Comparison of ENCODE assay signal across 8 cellular contexts in genomic region chr1:248858891-248859889, GRCh38. TPM values are rescaled to one million over a fixed set of nuclear protein-coding genes. Genes with fewer than 3 reads are reported as not detected.
DNase-seq lines count a peak whose midpoint lies in the region; ATAC-seq and TF ChIP-seq lines count a peak whose summit lies in the region.

A gene with protein sequence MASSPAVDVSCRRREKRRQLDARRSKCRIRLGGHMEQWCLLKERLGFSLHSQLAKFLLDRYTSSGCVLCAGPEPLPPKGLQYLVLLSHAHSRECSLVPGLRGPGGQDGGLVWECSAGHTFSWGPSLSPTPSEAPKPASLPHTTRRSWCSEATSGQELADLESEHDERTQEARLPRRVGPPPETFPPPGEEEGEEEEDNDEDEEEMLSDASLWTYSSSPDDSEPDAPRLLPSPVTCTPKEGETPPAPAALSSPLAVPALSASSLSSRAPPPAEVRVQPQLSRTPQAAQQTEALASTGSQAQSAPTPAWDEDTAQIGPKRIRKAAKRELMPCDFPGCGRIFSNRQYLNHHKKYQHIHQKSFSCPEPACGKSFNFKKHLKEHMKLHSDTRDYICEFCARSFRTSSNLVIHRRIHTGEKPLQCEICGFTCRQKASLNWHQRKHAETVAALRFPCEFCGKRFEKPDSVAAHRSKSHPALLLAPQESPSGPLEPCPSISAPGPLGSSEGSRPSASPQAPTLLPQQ (minus strand): TSS chr1:248859085. CDS start chr1:248858309, 776 bp downstream.

- TF ChIP-seq CTCF in AG09309 (IDR thresholded peaks at IDR 0.05; ENCODE audit: control insufficient read depth, insufficient read depth, low read depth, low read length, missing control alignments), result no peak
- TF ChIP-seq CTCF in activated B cell treated with CpG ODN at 0.5 μM for 24 hours (IDR thresholded peaks at IDR 0.05), result no peak
- no peak for TF ChIP-seq CTCF in cardiac fibroblast (IDR thresholded peaks at IDR 0.05; ENCODE audit: low read depth, low read length)

- H3K27me3 Mint-ChIP-seq in activated B cell treated with CpG ODN at 0.5 μM for 24 hours, result no peaks in the 10 kb centered on the region

- peak within 1 kb of the TSS; percentile 87 for H3K4me3 Mint-ChIP-seq in activated B cell treated with CpG ODN at 0.5 μM for 24 hours

- ATAC-seq in GM19025 (IDR thresholded peaks at IDR 0.05; ENCODE audit: low read depth, unreplicated experiment), result peak; percentile 69
- ATAC-seq in HG03280 (IDR thresholded peaks at IDR 0.05; ENCODE audit: unreplicated experiment), result peak; percentile 78
- ATAC-seq in activated B cell treated with CpG ODN at 0.5 μM for 24 hours (ENCODE audit: low read depth), result peak; percentile 88

- H3K4me1 Mint-ChIP-seq in activated B cell treated with CpG ODN at 0.5 μM for 24 hours, result peaks cover 55% of the 10 kb centered on the region

- H3K9me3 Mint-ChIP-seq in activated B cell treated with CpG ODN at 0.5 μM for 24 hours, result no peaks in the 10 kb centered on the region

- POLR2A ChIA-PET in activated B cell treated with CpG ODN at 0.5 μM for 24 hours (lab: Charles Lee), result interaction anchor here (0.7 to 7.1 kb wide), 9 partner anchors 9 to 57 kb away, joined by 4 to 250 read pairs (median 19); partner anchors contain the start of genes PGBD2, SH3BP5L and ZNF672

- DNase-seq in AG09309 (ENCODE audit: low read depth), result peak; percentile 75
- DNase-seq in NCI-H226, result peak; percentile 95
- DNase-seq in activated B cell treated with CpG ODN at 0.5 μM for 24 hours, result peak; percentile 97
- DNase-seq in cardiac fibroblast (ENCODE audit: low read depth in 2 of 2), result peak; percentile 98
- peak; percentile 97 for DNase-seq in inferior parietal cortex (ENCODE audit: extremely low spot score)
- peak; percentile 94 for DNase-seq in stimulated activated CD4-positive, alpha-beta T cell treated with anti-CD3 and anti-CD28 coated beads, Interleukin-12 subunit alpha, Interleukin-12 subunit beta, amount 100 ng/mL, for 24 hours (ENCODE audit: low read depth in 2 of 2)

- H3K4me3 ChIP-seq in AG09309 (ENCODE audit: control insufficient read depth, low read depth, low read length), result peak within 1 kb of the TSS; percentile 78
- peak within 1 kb of the TSS; percentile 72 to 76 for H3K4me3 ChIP-seq in cardiac fibroblast (replicated peaks in 1 of 2; ENCODE audit: low read depth in 2 of 2, low read length in 2 of 2)

- H3K27ac Mint-ChIP-seq in activated B cell treated with CpG ODN at 0.5 μM for 24 hours, result peak within 1 kb of the TSS; percentile 97

- H3K36me3 Mint-ChIP-seq in activated B cell treated with CpG ODN at 0.5 μM for 24 hours (ENCODE audit: low read depth), result peaks cover 17% of the 10 kb centered on the region

- intact Hi-C loops in activated B cell treated with CpG ODN at 0.5 μM for 24 hours (cut with micrococcal nuclease), result loop anchor here (1.0 kb wide), 5 partner anchors 14 to 237 kb away; partner anchors contain the start of genes PGBD2 and ZNF672

- CTCF ChIA-PET in activated B cell treated with CpG ODN at 0.5 μM for 24 hours (lab: Charles Lee), result interaction anchor here (0.8 to 3.2 kb wide), 11 partner anchors 15 to 54 kb away, joined by 3 to 31 read pairs (median 3); partner anchors contain the start of genes PGBD2, SH3BP5L and ZNF672

RNA-seq across cellular contexts. Expression of the gene that starts here (rescaled TPM):
- total RNA-seq in activated B cell treated with CpG ODN at 0.5 μM for 24 hours, result 36.4 and 40.3 TPM in 2 replicates

Comparison
In these comparisons a context has a peak if more than half of its experiments do, and no peak if none do; other contexts are left out.
1. Peak in every context shown above with its lines: DNase-seq, ATAC-seq and H3K4me3 ChIP-seq.